ENCODE assay signal across 9 cellular contexts in the genomic region with DNA sequence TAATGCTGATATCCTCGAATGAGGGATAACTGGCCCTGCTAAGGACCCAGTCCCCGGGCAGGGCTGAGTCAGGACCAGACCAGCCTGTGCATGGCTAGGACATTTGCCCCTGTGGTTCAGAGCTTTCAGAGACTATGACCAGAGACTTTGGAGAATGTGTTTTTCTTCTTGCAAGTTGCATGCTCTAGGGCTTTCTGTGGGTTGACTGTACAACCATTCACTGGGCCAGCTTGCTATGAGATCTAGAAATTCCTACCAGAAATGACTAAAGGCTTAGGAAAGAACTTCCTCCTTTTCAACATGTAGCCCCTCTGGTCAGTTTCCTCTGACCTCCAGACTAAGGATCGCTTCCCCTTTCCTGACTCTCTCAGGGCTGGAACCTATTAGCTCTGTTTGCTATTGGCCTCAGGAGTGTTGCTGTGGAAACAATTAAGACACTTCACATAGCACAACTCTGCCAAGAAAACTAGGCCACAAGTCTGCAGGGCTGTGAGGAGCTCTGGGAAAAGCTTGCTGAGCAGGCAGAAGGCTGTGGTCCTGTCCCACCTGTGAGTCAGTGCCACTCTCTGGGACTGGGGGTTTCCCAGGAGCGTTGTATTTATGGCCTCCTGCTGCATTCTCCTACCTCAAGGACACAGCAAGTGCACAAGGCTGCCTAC. TPM values are rescaled to one million over a fixed set of nuclear protein-coding genes. Genes with fewer than 3 reads are reported as not detected.
A peak's percentile ranks its signal among the peaks of the same experiment; 100 is the strongest.
DNase-seq lines count a peak whose midpoint lies in the region; ATAC-seq, FAIRE-seq and TF ChIP-seq lines count a peak whose summit lies in the region.
"Had no signal": no experiment of that assay in that cellular context is flagged by ENCODE, and none has a peak within 500 bp of the region (broad histone marks: within the 10 kb centered on the region; RNA-seq: fewer than 3 reads in every experiment).

No MANE protein-coding gene starts in this region.

- no peaks in the 10 kb centered on the region for H3K27me3 Mint-ChIP-seq in chondrocyte (ENCODE audit: low read depth)

- DNase-seq in NCI-H2107 treated with DMSO at 0.1 percent for 48 hours (lab: John Stamatoyannopoulos, UW; ENCODE audit: unreplicated experiment), result peak; percentile 42
- no peak for DNase-seq in NCI-H2107 (lab: John Stamatoyannopoulos, UW)
- no peak for DNase-seq in chondrocyte (ENCODE audit: low spot score)
- no peak for DNase-seq in right lobe of liver
- peak in 1 of 2 donors; percentile 38 for DNase-seq in tibial artery
- DNase-seq in GM12891 (ENCODE audit: insufficient read length, low spot score), result no peak
- DNase-seq in effector CD8-positive, alpha-beta T cell (lab: John Stamatoyannopoulos, UW), result no peak

- peaks cover 0 to 68% (median 36%) of the 10 kb centered on the region in 4 donors for H3K4me1 ChIP-seq in right lobe of liver
- peaks cover 11 to 77% (median 72%) of the 10 kb centered on the region in 4 donors for H3K4me1 ChIP-seq in tibial artery

- FAIRE-seq in GM12891 (lab: Jason Lieb, UNC), result no peak

- ATAC-seq in right lobe of liver (peak; percentile 5 to 52 (median 31)), HG02885 (IDR thresholded peaks at IDR 0.05; ENCODE audit: poor library complexity, unreplicated experiment) (no peak)

- H3K4me3 ChIP-seq in right lobe of liver (no peak overlapping the region), tibial artery (no peak overlapping the region)
- H3K4me3 ChIP-seq: BLaER1 had no signal

- peak overlapping the region; percentile 80 for H3K27ac Mint-ChIP-seq in chondrocyte (ENCODE audit: unreplicated experiment)

- no peaks in the 10 kb centered on the region for H3K27me3 ChIP-seq in right lobe of liver
- no peaks in the 10 kb centered on the region for H3K27me3 ChIP-seq in tibial artery
- H3K27me3 ChIP-seq: BLaER1 had no signal

- intact Hi-C loops in right lobe of liver (cut with DNase I), result no loop called here
- intact Hi-C loops in tibial artery (cut with DNase I; ENCODE audit: low total_unique reads), result loop anchor here (5.0 kb wide), 1 partner anchor 59 kb away; the partner anchor contains the start of gene PEX16

- no peak overlapping the region for H3K4me3 Mint-ChIP-seq in chondrocyte (ENCODE audit: unreplicated experiment)

- TF ChIP-seq POLR2A in right lobe of liver (IDR thresholded peaks at IDR 0.05), result no peak
- TF ChIP-seq POLR2A in GM12891 (IDR thresholded peaks at IDR 0.05; ENCODE audit: low read depth, low read length), result no peak

- TF ChIP-seq CTCF in chondrocyte (IDR thresholded peaks at IDR 0.05) (no peak), right lobe of liver (IDR thresholded peaks at IDR 0.05) (no peak), tibial artery (IDR thresholded peaks at IDR 0.05) (no peak)

- H3K9me3 Mint-ChIP-seq in chondrocyte (ENCODE audit: low read depth), result no peaks in the 10 kb centered on the region

- peaks cover 22% of the 10 kb centered on the region for H3K36me3 Mint-ChIP-seq in chondrocyte (ENCODE audit: low read depth)

- H3K36me3 ChIP-seq in right lobe of liver (peaks cover 5 to 57% (median 29%) of the 10 kb centered on the region in 4 donors), tibial artery (peaks cover 24 to 43% (median 34%) of the 10 kb centered on the region in 3 donors)

- H3K9me3 ChIP-seq in right lobe of liver (no peaks in the 10 kb centered on the region), tibial artery (no peaks in the 10 kb centered on the region)
- H3K9me3 ChIP-seq: BLaER1 had no signal

- WGBS in right lobe of liver (ENCODE audit: insufficient coverage, low coverage, low lambda C conversion rate, missing lambda C conversion rate), result 38% methylated on average over 4 of the region's 4 CpGs

- peaks cover 35% of the 10 kb centered on the region for H3K4me1 Mint-ChIP-seq in chondrocyte (ENCODE audit: low read depth)

- peak overlapping the region in 2 of 3 donors; percentile 22 to 69 for H3K27ac ChIP-seq in right lobe of liver
- H3K27ac ChIP-seq in tibial artery, result peak overlapping the region; percentile 84 to 88
- H3K27ac ChIP-seq: BLaER1 had no signal

TF ChIP-seq in GM12891, 5 proteins besides CTCF, POLR2A, EP300 and RAD21:
- TF ChIP-seq PAX5 (IDR thresholded peaks at IDR 0.05; ENCODE audit: insufficient read depth, low read length, severe bottlenecking), result no peak
- TF ChIP-seq SPI1 (IDR thresholded peaks at IDR 0.05; ENCODE audit: low read depth, low read length), result no peak
- no peak for TF ChIP-seq TAF1 (IDR thresholded peaks at IDR 0.05; ENCODE audit: low read depth, low read length)
- no peak for TF ChIP-seq POLR2AphosphoS5 (IDR thresholded peaks at IDR 0.05; ENCODE audit: low read depth, low read length)
- no peak for TF ChIP-seq POU2F2 (IDR thresholded peaks at IDR 0.05; ENCODE audit: low read depth, low read length)

RNA-seq across cellular contexts. Expression of gene CRY2, which starts 10.7 kb away (rescaled TPM):
- 12.2 to 16.8 TPM (median 13.8 TPM) in 3 replicates for total RNA-seq in chondrocyte
- 100 to 1,000 TPM in 1 of 6 experiments, 10 to 100 TPM in 5; 19.6 to 104 (median 31.5) TPM for total RNA-seq in right lobe of liver
- 5.2 TPM for polyA plus RNA-seq in GM12891 (2012; ENCODE audit: low read depth, missing spikeins)

RNA-seq across cellular contexts. Expression of gene MAPK8IP1, which starts 27.5 kb away (rescaled TPM):
- total RNA-seq in chondrocyte (6.7 to 10.8 TPM (median 9.6 TPM) in 3 replicates), right lobe of liver (1 to 10 TPM; 1.7 to 6.2 (median 2.6) TPM)
- polyA plus RNA-seq in GM12891 (2012; ENCODE audit: low read depth, missing spikeins), result 0.26 TPM

RNA-seq across cellular contexts. Expression of gene FREY1, which starts 49.1 kb away (rescaled TPM):
- total RNA-seq in chondrocyte (0.49 to 1.4 TPM (median 0.80 TPM) in 3 replicates), right lobe of liver (under 1 TPM in 3 of 6 experiments, not detected in 3; 0.40 to 0.90 (median 0.42) TPM)
- polyA plus RNA-seq in GM12891 (2012; ENCODE audit: low read depth, missing spikeins), result not detected

RNA-seq across cellular contexts. Expression of gene SLC35C1, which starts 53.0 kb away (rescaled TPM):
- 22.7 to 33.1 TPM (median 31.9 TPM) in 3 replicates for total RNA-seq in chondrocyte
- total RNA-seq in right lobe of liver, result 100 to 1,000 TPM in 3 of 6 experiments, 10 to 100 TPM in 3; 11.6 to 134 (median 83.9) TPM
- 4.0 TPM for polyA plus RNA-seq in GM12891 (2012; ENCODE audit: low read depth, missing spikeins)

RNA-seq across cellular contexts. Expression of gene PEX16, which starts 59.7 kb away (rescaled TPM):
- total RNA-seq in chondrocyte, result 17.5 to 22.8 TPM (median 20.4 TPM) in 3 replicates
- total RNA-seq in right lobe of liver, result 10 to 100 TPM; 17.9 to 36.7 (median 32.4) TPM
- polyA plus RNA-seq in GM12891 (2012; ENCODE audit: low read depth, missing spikeins), result 30.0 TPM
